Comparison of ENCODE assay signal across 16 cellular contexts in the genomic region with DNA sequence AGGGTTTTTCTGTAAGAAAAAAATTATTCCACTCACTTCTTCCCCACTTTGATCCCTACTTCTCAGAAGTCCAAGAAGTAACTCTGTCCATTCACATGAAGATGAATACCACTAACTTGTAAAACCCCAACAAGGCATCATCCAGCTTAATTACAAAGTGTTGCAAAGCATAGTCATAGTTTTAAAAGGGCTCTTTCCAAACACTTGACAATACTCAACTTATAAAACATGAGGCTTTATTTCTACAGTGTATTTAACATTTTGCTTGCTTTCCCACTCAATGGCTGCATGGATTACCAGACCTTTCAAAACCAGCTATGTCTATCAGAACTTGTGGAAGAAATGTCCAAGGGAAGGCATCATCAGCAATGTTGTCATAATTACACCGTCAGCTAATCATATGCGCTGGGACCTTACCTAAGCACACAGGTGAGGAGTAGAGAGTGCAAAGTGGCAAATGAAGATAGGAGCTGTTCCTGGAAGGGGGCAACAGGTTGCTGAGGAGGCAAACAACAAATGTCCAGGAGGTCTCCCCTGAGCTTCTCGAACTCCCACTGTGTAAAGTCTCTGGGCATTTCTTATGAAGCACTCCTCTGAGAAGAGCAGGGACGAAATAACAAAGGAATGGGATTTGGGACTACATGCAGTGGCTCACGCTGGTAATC.
"Had no signal": no experiment of that assay in that cellular context is flagged by ENCODE, and none has a peak within 500 bp of the region (broad histone marks: within the 10 kb centered on the region; RNA-seq: fewer than 3 reads in every experiment).

No MANE protein-coding gene starts in this region.

- H3K27me3 ChIP-seq: esophagus muscularis mucosa, gastrocnemius medialis, testis, tibial nerve had no signal

- H3K27ac ChIP-seq: epithelial cell of prostate, esophagus muscularis mucosa, gastrocnemius medialis, testis, tibial nerve had no signal

- H3K9me3 ChIP-seq: esophagus muscularis mucosa, gastrocnemius medialis, testis, tibial nerve had no signal

- ATAC-seq: effector memory CD8-positive, alpha-beta T cell; left lobe of liver; natural killer cell; sciatic nerve; stimulated activated naive B cell treated with anti-CD40 and anti-IgM and Interleukin-4, amounts not matched to agents 10 μg/mL and 1 μg/mL and 100 μg/mL, for 72 hours; stimulated activated naive CD8-positive, alpha-beta T cell treated with anti-CD3 and anti-CD28 coated beads, Interleukin-15, amount 100 ng/mL, for 72 hours had no signal

- DNase-seq: effector memory CD8-positive, alpha-beta T cell; gastrocnemius medialis; glutamatergic neuron; islet precursor cell; natural killer cell; posterior cingulate gyrus; stimulated activated CD4-positive, alpha-beta T cell treated with anti-CD3 and anti-CD28 coated beads, Interleukin-2, amount 100 ng/mL, for 24 hours; stimulated activated CD4-positive, alpha-beta T cell treated with anti-CD3 and anti-CD28 coated beads, Interleukin-4, amount 100 ng/mL, for 4 hours; stimulated activated naive B cell treated with anti-CD40 and anti-IgM and Interleukin-4, amounts not matched to agents 10 μg/mL and 1 μg/mL and 100 μg/mL, for 72 hours; stimulated activated naive CD8-positive, alpha-beta T cell treated with anti-CD3 and anti-CD28 coated beads, Interleukin-15, amount 100 ng/mL, for 72 hours; testis had no signal

- H3K36me3 ChIP-seq: esophagus muscularis mucosa, gastrocnemius medialis, tibial nerve had no signal

- H3K4me3 ChIP-seq: esophagus muscularis mucosa, gastrocnemius medialis, testis, tibial nerve had no signal
